9 cellular contexts compared by ENCODE assay signal in the genomic region with DNA sequence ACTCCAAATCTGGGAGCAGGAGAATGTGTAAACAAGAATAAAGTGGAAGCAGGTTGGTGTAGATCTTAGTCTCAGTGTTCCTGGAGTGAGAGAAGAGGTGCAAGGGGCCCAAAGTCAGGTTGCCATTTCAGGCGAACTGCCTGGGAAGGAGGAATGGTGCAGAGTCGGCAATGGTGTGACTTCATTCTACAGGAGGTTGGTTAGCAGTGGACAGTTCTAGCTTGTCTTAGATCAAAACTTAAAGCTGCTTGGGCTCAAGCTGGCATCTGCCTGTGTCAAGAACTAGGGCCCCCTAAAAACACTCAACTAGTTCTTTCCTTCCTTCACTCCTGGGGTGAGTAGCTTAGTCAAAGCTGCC. TPM values are rescaled to one million over a fixed set of nuclear protein-coding genes. Genes with fewer than 3 reads are reported as not detected.
DNase-seq lines count a peak whose midpoint lies in the region; ATAC-seq and TF ChIP-seq lines count a peak whose summit lies in the region.
"Had no signal": no experiment of that assay in that cellular context is flagged by ENCODE, and none has a peak within 500 bp of the region (broad histone marks: within the 10 kb centered on the region; RNA-seq: fewer than 3 reads in every experiment).

No MANE protein-coding gene starts in this region.

- peaks cover 0 to 43% (median 7%) of the 10 kb centered on the region in 9 donors for H3K36me3 ChIP-seq in heart right ventricle
- H3K36me3 ChIP-seq in mucosa of rectum (ENCODE audit: control insufficient read depth in 2 of 2, insufficient read depth in 2 of 2, low read length in 2 of 2) = peaks cover 17 to 32% of the 10 kb centered on the region in 2 donors
- peaks cover 0 to 14% of the 10 kb centered on the region in 2 donors for H3K36me3 ChIP-seq in vagina

- peak overlapping the region; percentile 85 to 97 (median 93) for H3K27ac Mint-ChIP-seq in brain

- no peak for ATAC-seq in heart right ventricle
- ATAC-seq in Right ventricle myocardium inferior = no peak

- peaks cover 73% of the 10 kb centered on the region for H3K4me1 Mint-ChIP-seq in brain

- no peaks in the 10 kb centered on the region for H3K27me3 ChIP-seq in heart right ventricle
- H3K27me3 ChIP-seq in mucosa of rectum (ENCODE audit: control insufficient read depth in 2 of 2, insufficient read depth in 2 of 2, low read length in 2 of 2) = no peaks in the 10 kb centered on the region
- H3K27me3 ChIP-seq in vagina = no peaks in the 10 kb centered on the region

- H3K4me1 ChIP-seq in heart right ventricle (peaks cover 28 to 88% (median 70%) of the 10 kb centered on the region in 9 donors), mucosa of rectum (ENCODE audit: control insufficient read depth in 2 of 2, insufficient read depth in 2 of 2, low read length in 2 of 2) (peaks cover 74 to 81% of the 10 kb centered on the region in 2 donors), vagina (peaks cover 91% of the 10 kb centered on the region)

- peak overlapping the region; percentile 46 to 99 (median 76) for H3K27ac ChIP-seq in heart right ventricle
- peak overlapping the region; percentile 98 for H3K27ac ChIP-seq in mucosa of rectum (ENCODE audit: low read depth in 2 of 2, low read length in 2 of 2)
- H3K27ac ChIP-seq in vagina = peak overlapping the region; percentile 81

- no peaks in the 10 kb centered on the region for H3K36me3 Mint-ChIP-seq in brain

- DNase-seq in heart right ventricle (no peak), Right ventricle myocardium inferior (ENCODE audit: missing footprints) (no peak), vagina (ENCODE audit: extremely low spot score in 2 of 2) (no peak), NCI-H69 (lab: John Stamatoyannopoulos, UW) (no peak), NCI-H345 (lab: John Stamatoyannopoulos, UW) (no peak), NCI-H1105 treated with DMSO at 0.1 percent for 48 hours (lab: John Stamatoyannopoulos, UW) (no peak)
- DNase-seq: activated CD4-positive, alpha-beta T cell treated with anti-CD3 and anti-CD28 coated beads, Interleukin-2, amount 50 U/mL, for 4 hours had no signal

- intact Hi-C loops in heart right ventricle (cut with DNase I) (loop anchor here in 1 of 10 donors (1.0 kb wide), 1 partner anchor 45 kb away; no protein-coding TSS in a partner anchor), Right ventricle myocardium inferior (cut with DNase I) (no loop called here), vagina (cut with DNase I) (no loop called here)

- peak overlapping the region in 4 of 5 experiments; percentile 32 to 81 (median 66) for H3K4me3 Mint-ChIP-seq in brain

- no peak for TF ChIP-seq POLR2A in vagina (IDR thresholded peaks at IDR 0.05)

- peak overlapping the region in 3 of 10 donors; percentile 2 to 22 (median 8) for H3K4me3 ChIP-seq in heart right ventricle
- H3K4me3 ChIP-seq in mucosa of rectum (ENCODE audit: low read length in 2 of 2) = peak overlapping the region; percentile 52 to 64
- peak overlapping the region in 1 of 2 donors; percentile 11 for H3K4me3 ChIP-seq in vagina

- TF ChIP-seq CTCF in heart right ventricle (IDR thresholded peaks at IDR 0.05) = no peak
- no peak for TF ChIP-seq CTCF in brain (conservative IDR thresholded peaks at IDR 0.05)
- no peak for TF ChIP-seq CTCF in vagina (IDR thresholded peaks at IDR 0.05)

- peaks cover 41% of the 10 kb centered on the region for H3K27me3 Mint-ChIP-seq in brain

- H3K9me3 Mint-ChIP-seq in brain = no peaks in the 10 kb centered on the region

- H3K9ac ChIP-seq in mucosa of rectum (ENCODE audit: low read depth in 1 of 2, low read length in 2 of 2) = peak overlapping the region; percentile 78 to 79

- H3K9me3 ChIP-seq in heart right ventricle (no peaks in the 10 kb centered on the region), mucosa of rectum (ENCODE audit: control insufficient read depth in 2 of 2, low read length in 2 of 2) (no peaks in the 10 kb centered on the region), vagina (no peaks in the 10 kb centered on the region)

- 80 to 87% methylated on average over 2 of the region's 2 CpGs for WGBS in heart right ventricle, 2 donors

RNA-seq across cellular contexts. Expression of a gene that starts 3.5 kb away (rescaled TPM):
- 10 to 100 TPM; 14.6 to 23.1 (median 19.7) TPM for total RNA-seq in heart right ventricle
- polyA plus RNA-seq in heart right ventricle = 10 to 100 TPM; 12.9 to 26.7 TPM
- total RNA-seq in Right ventricle myocardium inferior = 17.1 TPM
- 41.2 TPM for polyA plus RNA-seq in brain (ENCODE audit: insufficient read depth, low read depth, low replicate concordance)
- total RNA-seq in vagina = 12.8 TPM

RNA-seq across cellular contexts. Expression of a gene that starts 3.6 kb away (rescaled TPM):
- total RNA-seq in heart right ventricle = 1 to 10 TPM; 1.6 to 5.2 (median 2.6) TPM
- 1 to 10 TPM; 1.5 to 2.1 TPM for polyA plus RNA-seq in heart right ventricle
- total RNA-seq in Right ventricle myocardium inferior = 1.8 TPM
- 5.5 TPM for polyA plus RNA-seq in brain (ENCODE audit: insufficient read depth, low read depth, low replicate concordance)
- 22.8 TPM for total RNA-seq in vagina

RNA-seq across cellular contexts. Expression of a gene that starts 4.2 kb away (rescaled TPM):
- not detected for total RNA-seq in heart right ventricle
- not detected for polyA plus RNA-seq in heart right ventricle
- not detected for total RNA-seq in Right ventricle myocardium inferior
- not detected for polyA plus RNA-seq in brain (ENCODE audit: insufficient read depth, low read depth, low replicate concordance)
- total RNA-seq in vagina = not detected

RNA-seq across cellular contexts. Expression of a gene that starts 4.9 kb away (rescaled TPM):
- total RNA-seq in heart right ventricle (100 to 1,000 TPM in 7 of 10 donors, 10 to 100 TPM in 3; 76.0 to 245 (median 145) TPM), Right ventricle myocardium inferior (128 TPM), vagina (122 TPM)
- polyA plus RNA-seq in heart right ventricle (100 to 1,000 TPM in 1 of 2 donors, 10 to 100 TPM in 1; 61.0 to 341 TPM), brain (ENCODE audit: insufficient read depth, low read depth, low replicate concordance) (116 TPM)

RNA-seq across cellular contexts. Expression of a gene that starts 19.2 kb away (rescaled TPM):
- total RNA-seq in heart right ventricle (10 to 100 TPM; 16.4 to 36.8 (median 25.5) TPM), Right ventricle myocardium inferior (26.6 TPM), vagina (98.7 TPM)
- polyA plus RNA-seq in heart right ventricle (10 to 100 TPM; 12.7 to 44.7 TPM), brain (ENCODE audit: insufficient read depth, low read depth, low replicate concordance) (19.2 TPM)
